ENCODE assay signal across 1 cellular context in genomic region chr17:40598928-40599627, GRCh38.
TF ChIP-seq lines count a peak whose summit lies in the region.

No MANE protein-coding gene starts in this region.

TF ChIP-seq in liver, 16 proteins besides CTCF, POLR2A, EP300 and RAD21 (continued from another document):
- TF ChIP-seq ZBTB33 (IDR thresholded peaks at IDR 0.05), result no peak
- no peak for TF ChIP-seq HNF4A (conservative IDR thresholded peaks at IDR 0.05)
- no peak for TF ChIP-seq GABPA (IDR thresholded peaks at IDR 0.05 in 1 of 2, conservative IDR thresholded peaks at IDR 0.05 in 1 of 2)
- TF ChIP-seq MAX (IDR thresholded peaks at IDR 0.05), result no peak
- TF ChIP-seq JUND (IDR thresholded peaks at IDR 0.05), result no peak
